In genomic region chr18:62338446-62339105, GRCh38 we compare ENCODE assay signal across 25 cellular contexts. TPM values are rescaled to one million over a fixed set of nuclear protein-coding genes. Genes with fewer than 3 reads are reported as not detected.
DNase-seq lines count a peak whose midpoint lies in the region; ATAC-seq, FAIRE-seq and TF ChIP-seq lines count a peak whose summit lies in the region.
"Had no signal": no experiment of that assay in that cellular context is flagged by ENCODE, and none has a peak within 500 bp of the region (broad histone marks: within the 10 kb centered on the region; RNA-seq: fewer than 3 reads in every experiment).

No MANE protein-coding gene starts in this region.

- CTCF ChIA-PET in PC-3 (lab: Charles Lee): no interaction called here
- CTCF ChIA-PET in endothelial cell of umbilical vein (lab: Charles Lee): interaction anchor here (1.5 kb wide), 2 partner anchors 9 to 13 kb away, joined by 4 to 6 read pairs; no protein-coding TSS in a partner anchor

- no peak for TF ChIP-seq POLR2A in endothelial cell of umbilical vein (IDR thresholded peaks at IDR 0.05; ENCODE audit: low read depth, low read length)

- no peak overlapping the region for H3K9ac ChIP-seq in PC-3 (ENCODE audit: low read length)
- H3K9ac ChIP-seq in endothelial cell of umbilical vein (replicated peaks; ENCODE audit: extremely low read depth, insufficient read depth, low read length): no peak overlapping the region

- H2AFZ ChIP-seq in PC-3 (ENCODE audit: low read length) (no peak overlapping the region), endothelial cell of umbilical vein (ENCODE audit: low read depth, low read length) (no peak overlapping the region)

- H3K4me2 ChIP-seq in PC-3 (ENCODE audit: low read length) (peak overlapping the region; percentile 63), endothelial cell of umbilical vein (ENCODE audit: insufficient read depth, low read length) (peak overlapping the region; percentile 59)

- DNase-seq in PC-3 (no peak), endothelial cell of umbilical vein (ENCODE audit: low read depth, low spot score) (no peak), GM19238 (ENCODE audit: insufficient read length, low spot score) (no peak), NOMO-1 (lab: John Stamatoyannopoulos, UW; ENCODE audit: unreplicated experiment in 2 of 2) (no peak), H4 (ENCODE audit: low spot score) (no peak), germinal center (ENCODE audit: low spot score) (no peak)
- DNase-seq: activated CD8-positive, alpha-beta memory T cell treated with anti-CD3 and anti-CD28 coated beads for 24 hours; CD4-positive, CD25-positive, alpha-beta regulatory T cell; DMS153; GDM1; heart right ventricle; NCI-H1092 treated with DMSO at 0.1 percent for 48 hours; NCI-H2081; retina; spleen; stimulated activated CD4-positive, alpha-beta T cell treated with anti-CD3 and anti-CD28 coated beads, Interleukin-4, amount 100 ng/mL, for 24 hours; stomach; T1000 had no signal

- H3K27me3 ChIP-seq in PC-3 (ENCODE audit: low read length): no peaks in the 10 kb centered on the region
- H3K27me3 ChIP-seq in endothelial cell of umbilical vein (ENCODE audit: control insufficient read depth in 2 of 2, insufficient read depth in 2 of 2, low read length in 2 of 2): no peaks in the 10 kb centered on the region

- FAIRE-seq in endothelial cell of umbilical vein (lab: Jason Lieb, UNC): no peak
- FAIRE-seq: keratinocyte had no signal

- TF ChIP-seq CTCF in PC-3 (conservative IDR thresholded peaks at IDR 0.05; ENCODE audit: low read depth, low read length) (no peak), endothelial cell of umbilical vein (IDR thresholded peaks at IDR 0.05; ENCODE audit: extremely low read depth in 1 of 2, insufficient read depth in 1 of 2, low read depth in 1 of 2, low read length in 2 of 2) (no peak)

- peak overlapping the region; percentile 69 for H3K27ac ChIP-seq in PC-3 (ENCODE audit: low read length)
- H3K27ac ChIP-seq in endothelial cell of umbilical vein (ENCODE audit: insufficient read depth, low read depth, low read length): no peak overlapping the region
- H3K27ac ChIP-seq: coronary artery, heart right ventricle, SK-N-MC, spleen had no signal

- dilution Hi-C loops in endothelial cell of umbilical vein (cut with MboI; ENCODE audit: extremely low pct_ligation_motif_present, low sequenced_read_pairs): no loop called here

- H3K9me2 ChIP-seq in PC-3 (replicated peaks; ENCODE audit: low read length): no peaks in the 10 kb centered on the region

- H3K36me3 ChIP-seq in PC-3 (ENCODE audit: low read depth, low read length) (peaks cover 3% of the 10 kb centered on the region; the same call in 1 of the 2 replicates), endothelial cell of umbilical vein (ENCODE audit: control insufficient read depth in 2 of 2, extremely low read depth in 1 of 2, insufficient read depth in 2 of 2, low read length in 2 of 2) (no peaks in the 10 kb centered on the region)
- H3K36me3 ChIP-seq: heart right ventricle, spleen, stomach had no signal

- no peaks in the 10 kb centered on the region for H3K9me1 ChIP-seq in endothelial cell of umbilical vein (replicated peaks; ENCODE audit: control insufficient read depth, extremely low read depth, insufficient read depth, low read length)

- POLR2A ChIA-PET in PC-3 (lab: Charles Lee; ENCODE audit: unreplicated experiment) (no interaction called here), endothelial cell of umbilical vein (lab: Charles Lee) (no interaction called here)

- H4K20me1 ChIP-seq in PC-3 (ENCODE audit: low read length) (no peaks in the 10 kb centered on the region; the same call in 1 of the 2 replicates), endothelial cell of umbilical vein (replicated peaks; ENCODE audit: control insufficient read depth, extremely low read depth, insufficient read depth, low read length) (no peaks in the 10 kb centered on the region)

- H3K4me3 ChIP-seq in PC-3 (ENCODE audit: low read length) (no peak overlapping the region), endothelial cell of umbilical vein (replicated peaks in 1 of 3; ENCODE audit: insufficient read depth in 1 of 3, low read depth in 1 of 3, low read length in 3 of 3) (no peak overlapping the region)
- H3K4me3 ChIP-seq: coronary artery, heart right ventricle, lung, SK-N-MC, spleen, stomach had no signal

- intact Hi-C loops in PC-3 (cut with micrococcal nuclease): no loop called here
- intact Hi-C loops in endothelial cell of umbilical vein (cut with micrococcal nuclease): loop anchor here (1.0 to 10.0 kb wide), 2 partner anchors 12 to 734 kb away; no protein-coding TSS in a partner anchor

- ATAC-seq in GM18508 (IDR thresholded peaks at IDR 0.05; ENCODE audit: insufficient read depth, unreplicated experiment): peak; percentile 47
- ATAC-seq in GM19025 (IDR thresholded peaks at IDR 0.05; ENCODE audit: low read depth, unreplicated experiment): peak; percentile 73
- ATAC-seq in PC-3: no peak

- H3K4me1 ChIP-seq in PC-3 (ENCODE audit: insufficient read depth, low read length): peaks cover 61% of the 10 kb centered on the region
- H3K4me1 ChIP-seq in endothelial cell of umbilical vein (ENCODE audit: control insufficient read depth, extremely low read depth, insufficient read depth, low read length): peaks cover 38% of the 10 kb centered on the region

- H3K79me2 ChIP-seq in PC-3 (ENCODE audit: low read length) (peaks cover 68% of the 10 kb centered on the region), endothelial cell of umbilical vein (ENCODE audit: control insufficient read depth, insufficient read depth, low read length) (no peaks in the 10 kb centered on the region)

- H3K9me3 ChIP-seq in PC-3 (ENCODE audit: low read length): no peaks in the 10 kb centered on the region
- H3K9me3 ChIP-seq in endothelial cell of umbilical vein (replicated peaks; ENCODE audit: control insufficient read depth, insufficient read depth, low read length): no peaks in the 10 kb centered on the region
- H3K9me3 ChIP-seq: heart right ventricle, spleen, stomach had no signal

- no TSS peak for BruUV-seq in PC-3 (replicated peaks; lab: Mats Ljungman, UMichigan)
- no TSS peak for BruUV-seq in endothelial cell of umbilical vein (replicated peaks; lab: Mats Ljungman, UMichigan)

- no peaks in the 10 kb centered on the region for H3F3A ChIP-seq in PC-3 (ENCODE audit: low read length, unreplicated experiment)

TF ChIP-seq in endothelial cell of umbilical vein, 7 proteins besides CTCF, POLR2A, EP300 and RAD21:
- TF ChIP-seq FOS (IDR thresholded peaks at IDR 0.05; ENCODE audit: borderline replicate concordance, insufficient read depth, low read length) (no peak), POLR2AphosphoS5 (IDR thresholded peaks at IDR 0.05; ENCODE audit: insufficient read depth, low read depth, low read length) (no peak), MYC (IDR thresholded peaks at IDR 0.05; ENCODE audit: low read depth, low read length) (no peak), EZH2 (IDR thresholded peaks at IDR 0.05; ENCODE audit: borderline replicate concordance, low read depth, low read length, severe bottlenecking) (no peak), JUN (IDR thresholded peaks at IDR 0.05; ENCODE audit: borderline replicate concordance, insufficient read depth, insufficient read length, low read depth) (no peak), GATA2 (IDR thresholded peaks at IDR 0.05; ENCODE audit: insufficient read depth, insufficient read length, low read depth, low read length) (no peak)
- TF ChIP-seq, protein P1, sequence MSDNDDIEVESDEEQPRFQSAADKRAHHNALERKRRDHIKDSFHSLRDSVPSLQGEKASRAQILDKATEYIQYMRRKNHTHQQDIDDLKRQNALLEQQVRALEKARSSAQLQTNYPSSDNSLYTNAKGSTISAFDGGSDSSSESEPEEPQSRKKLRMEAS (IDR thresholded peaks at IDR 0.05; ENCODE audit: insufficient read depth, insufficient read length): no peak

RNA-seq across cellular contexts. Expression of gene TNFRSF11A, which starts 13.5 kb away (rescaled TPM):
- total RNA-seq in PC-3 (2014; rRNA removed) (25.9 and 26.5 TPM in 2 replicates), endothelial cell of umbilical vein (11.1 and 11.9 TPM in 2 replicates)
- polyA plus RNA-seq in endothelial cell of umbilical vein: 7.5 and 10.4 TPM in 2 replicates
- 6.0 and 6.9 TPM in 2 replicates for polyA plus RNA-seq in endothelial cell of umbilical vein (2011; cell fraction: cytosol; rRNA removed)
- polyA plus RNA-seq in endothelial cell of umbilical vein (2011; cell fraction: nucleus; rRNA removed): 15.4 and 22.9 TPM in 2 replicates
- 2.4 and 5.1 TPM in 2 replicates for polyA plus RNA-seq in endothelial cell of umbilical vein (2012)
- polyA minus RNA-seq in endothelial cell of umbilical vein: 16.8 and 17.4 TPM in 2 replicates
- polyA minus RNA-seq in endothelial cell of umbilical vein (2011; cell fraction: cytosol; rRNA and poly(A)+ RNA removed): 1.5 TPM
- polyA minus RNA-seq in endothelial cell of umbilical vein (2011; cell fraction: nucleus; rRNA and poly(A)+ RNA removed): 15.6 and 16.1 TPM in 2 replicates
- 0.17 and 0.39 TPM in 2 replicates for total RNA-seq in H4 (2014; rRNA removed; shearing (Covaris generic))
- total RNA-seq: myocyte had no signal
